Comparison of ENCODE assay signal across 19 cellular contexts in the genomic region with DNA sequence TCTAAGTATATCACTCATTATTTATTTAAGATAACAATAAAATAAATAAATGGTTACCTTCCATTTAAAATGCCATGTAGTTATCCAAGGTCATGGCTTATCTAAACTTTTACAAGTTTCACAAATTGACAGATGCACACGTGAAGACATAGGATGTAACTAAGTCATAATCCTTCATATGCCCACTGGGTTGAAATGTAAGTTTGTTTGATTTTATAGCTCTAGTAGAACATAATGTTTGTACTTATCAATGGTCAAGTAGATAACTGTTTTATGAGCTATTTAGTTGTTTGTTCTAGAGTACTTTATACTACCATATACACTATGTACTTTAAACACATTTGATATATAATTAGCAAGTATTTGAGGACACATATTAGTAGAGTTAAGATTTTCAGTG. TPM values are rescaled to one million over a fixed set of nuclear protein-coding genes. Genes with fewer than 3 reads are reported as not detected.
A peak's percentile ranks its signal among the peaks of the same experiment; 100 is the strongest.
DNase-seq lines count a peak whose midpoint lies in the region; ATAC-seq, FAIRE-seq and TF ChIP-seq lines count a peak whose summit lies in the region.
"Had no signal": no experiment of that assay in that cellular context is flagged by ENCODE, and none has a peak within 500 bp of the region (broad histone marks: within the 10 kb centered on the region; RNA-seq: fewer than 3 reads in every experiment).

No MANE protein-coding gene starts in this region.

- CTCF ChIA-PET in GM12878 (lab: Yijun Ruan, JAX), result no interaction called here

- RAD21 ChIA-PET in GM12878 (lab: Charles Lee; ENCODE audit: unreplicated experiment), result no interaction called here

- FAIRE-seq in GM12891 (lab: Jason Lieb, UNC) (peak; percentile 50), GM12878 (lab: Jason Lieb, UNC) (peak; percentile 38)
- FAIRE-seq: A549, GM12892, GM18507, HepG2 had no signal

- no peak overlapping the region for H3K9ac ChIP-seq in GM12878 (ENCODE audit: control insufficient read depth, insufficient read depth, low read length)
- H3K9ac ChIP-seq: GM23248 had no signal

- TF ChIP-seq CTCF in GM12878 (IDR thresholded peaks at IDR 0.05 in 2 of 3, conservative IDR thresholded peaks at IDR 0.05 in 1 of 3; ENCODE audit: control insufficient read depth in 2 of 3, extremely low read depth in 1 of 3, insufficient read depth in 1 of 3, low read depth in 3 of 3, low read length in 3 of 3), result no peak
- TF ChIP-seq CTCF in mucosa of descending colon (IDR thresholded peaks at IDR 0.05), result no peak

- no peak overlapping the region for H2AFZ ChIP-seq in GM12878 (ENCODE audit: control insufficient read depth, low read depth, low read length)
- H2AFZ ChIP-seq: GM23248 had no signal

- no peaks in the 10 kb centered on the region for H4K20me1 ChIP-seq in GM12878 (ENCODE audit: control insufficient read depth, insufficient read depth)

- in situ Hi-C loops in GM12878 (cut with MboI), result no loop called here

- no peaks in the 10 kb centered on the region for H3K79me2 ChIP-seq in GM12878 (ENCODE audit: control insufficient read depth, insufficient read depth, low read length)

- H3K4me2 ChIP-seq in GM12878 (ENCODE audit: control insufficient read depth, insufficient read depth), result no peak overlapping the region
- H3K4me2 ChIP-seq: A549 had no signal

- POLR2A ChIA-PET in GM12878 (lab: Charles Lee), result no interaction called here

- H3K27me3 ChIP-seq in GM12878 (replicated peaks in 1 of 2; ENCODE audit: control insufficient read depth in 2 of 2, insufficient read depth in 2 of 2, low read length in 1 of 2), result no peaks in the 10 kb centered on the region

- DNase-seq in GM12891 (ENCODE audit: insufficient read length, low spot score), result no peak
- no peak for DNase-seq in GM12878 (ENCODE audit: low read depth, low spot score)
- DNase-seq in mucosa of descending colon, result no peak
- no peak for DNase-seq in NCI-H774 (lab: John Stamatoyannopoulos, UW)
- DNase-seq in HCEC 1CT, result no peak
- DNase-seq in NCI-H226, result no peak
- no peak for DNase-seq in SK-N-DZ (ENCODE audit: low spot score)
- DNase-seq: AML-193; CD4-positive, alpha-beta T cell; DMS79 treated with DMSO at 0.1 percent for 48 hours; GM23248; HFFc6; KBM-7 had no signal

- no peak overlapping the region for H3K27ac ChIP-seq in GM12878 (ENCODE audit: control insufficient read depth, insufficient read depth)
- H3K27ac ChIP-seq: A549, C4-2B, GM23248 had no signal

- ATAC-seq in GM12878 (no peak), mucosa of descending colon (peak; percentile 52)
- ATAC-seq: A549, HepG2 had no signal

- H3K4me1 ChIP-seq in GM12878 (ENCODE audit: control insufficient read depth, insufficient read depth, low read length) (no peaks in the 10 kb centered on the region), mucosa of descending colon (ENCODE audit: low read depth) (peaks cover 2% of the 10 kb centered on the region)
- H3K4me1 ChIP-seq: HAP-1 had no signal

- BruUV-seq in GM12878 (replicated peaks; lab: Mats Ljungman, UMichigan), result no TSS peak

- H3K36me3 ChIP-seq in GM12878 (ENCODE audit: control insufficient read depth in 2 of 2, insufficient read depth in 2 of 2, low read length in 1 of 2) (no peaks in the 10 kb centered on the region), mucosa of descending colon (ENCODE audit: low read depth) (no peaks in the 10 kb centered on the region)

- SMC1A ChIA-PET in GM12878 (lab: Charles Lee; ENCODE audit: uncharacterized antibody, unreplicated experiment), result interaction anchor here (1.5 kb wide), 1 partner anchor 9 kb away, joined by 4 read pairs; no protein-coding TSS in a partner anchor

- H3K9me3 ChIP-seq in GM12878 (replicated peaks; ENCODE audit: control insufficient read depth, insufficient read depth, low read length) (no peaks in the 10 kb centered on the region), mucosa of descending colon (no peaks in the 10 kb centered on the region)
- H3K9me3 ChIP-seq: A549, HAP-1 had no signal

- no peak for TF ChIP-seq RAD21 in GM12878 (IDR thresholded peaks at IDR 0.05; ENCODE audit: insufficient read depth, low read depth, low read length)

- intact Hi-C loops in GM12878 (cut with micrococcal nuclease; ENCODE audit: unreplicated experiment), result no loop called here
- intact Hi-C loops in mucosa of descending colon (cut with DNase I, micrococcal nuclease), result no loop called here

- H3K4me3 ChIP-seq in GM12878, result no peak overlapping the region
- no peak overlapping the region for H3K4me3 ChIP-seq in mucosa of descending colon
- H3K4me3 ChIP-seq: A549, GM23248, HAP-1 had no signal

- TF ChIP-seq EP300 in GM12878 (IDR thresholded peaks at IDR 0.05; ENCODE audit: borderline replicate concordance in 1 of 2, control insufficient read depth in 1 of 2, low read depth in 2 of 2, low read length in 2 of 2), result no peak

- 100% methylated on average over 1 of the region's 1 CpG for WGBS in GM12878 (ENCODE audit: insufficient coverage, insufficient replicate concordance, low lambda C conversion rate, missing lambda C conversion rate)

- TF ChIP-seq POLR2A in GM12891 (IDR thresholded peaks at IDR 0.05; ENCODE audit: low read depth, low read length) (no peak), GM12878 (IDR thresholded peaks at IDR 0.05; ENCODE audit: low read depth, low read length) (no peak)

TF ChIP-seq in GM12891, 5 proteins besides CTCF, POLR2A, EP300 and RAD21:
- no peak for TF ChIP-seq POLR2AphosphoS5 (IDR thresholded peaks at IDR 0.05; ENCODE audit: low read depth, low read length)
- no peak for TF ChIP-seq SPI1 (IDR thresholded peaks at IDR 0.05; ENCODE audit: low read depth, low read length)

TF ChIP-seq in GM12878, 131 proteins besides CTCF, POLR2A, EP300 and RAD21 (continues in another document):
- TF ChIP-seq, protein P1, sequence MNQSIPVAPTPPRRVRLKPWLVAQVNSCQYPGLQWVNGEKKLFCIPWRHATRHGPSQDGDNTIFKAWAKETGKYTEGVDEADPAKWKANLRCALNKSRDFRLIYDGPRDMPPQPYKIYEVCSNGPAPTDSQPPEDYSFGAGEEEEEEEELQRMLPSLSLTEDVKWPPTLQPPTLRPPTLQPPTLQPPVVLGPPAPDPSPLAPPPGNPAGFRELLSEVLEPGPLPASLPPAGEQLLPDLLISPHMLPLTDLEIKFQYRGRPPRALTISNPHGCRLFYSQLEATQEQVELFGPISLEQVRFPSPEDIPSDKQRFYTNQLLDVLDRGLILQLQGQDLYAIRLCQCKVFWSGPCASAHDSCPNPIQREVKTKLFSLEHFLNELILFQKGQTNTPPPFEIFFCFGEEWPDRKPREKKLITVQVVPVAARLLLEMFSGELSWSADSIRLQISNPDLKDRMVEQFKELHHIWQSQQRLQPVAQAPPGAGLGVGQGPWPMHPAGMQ (IDR thresholded peaks at IDR 0.05; ENCODE audit: borderline replicate concordance), result no peak
- TF ChIP-seq EGR1 (IDR thresholded peaks at IDR 0.05; ENCODE audit: borderline replicate concordance in 1 of 2, low read depth in 2 of 2, low read length in 2 of 2), result no peak
- no peak for TF ChIP-seq BMI1 (IDR thresholded peaks at IDR 0.05; ENCODE audit: borderline replicate concordance)
- no peak for TF ChIP-seq RELA (IDR thresholded peaks at IDR 0.05; ENCODE audit: borderline replicate concordance, partially characterized antibody)
- no peak for TF ChIP-seq MXI1 (IDR thresholded peaks at IDR 0.05; ENCODE audit: low read depth, low read length)

RNA-seq across cellular contexts. Expression of a gene that starts 43.0 kb away (rescaled TPM):
- 56.7 TPM for polyA plus RNA-seq in GM12891 (2012; ENCODE audit: low read depth, missing spikeins)
- total RNA-seq in GM12878 (2013; cell fraction: nucleolus; rRNA removed), result 166 and 174 TPM in 2 replicates
- total RNA-seq in GM12878 (2014; rRNA removed) (53.3 and 64.7 TPM in 2 replicates), GM12878 (2014; rRNA removed; fragmentation: Illumina TruSeq; extraction: Trizol) (61.4 and 63.2 TPM in 2 replicates), GM12878 (2021) (38.9 and 39.2 TPM in 2 replicates), mucosa of descending colon (10 to 100 TPM; 11.8 to 16.8 (median 12.9) TPM)
- polyA plus RNA-seq in GM12878 (2011; ENCODE audit: low read depth), result 22.2 TPM
- polyA plus RNA-seq in GM12878 (2011; rRNA removed) (66.2 and 112 TPM in 2 replicates), GM12878 (2014; fragmentation: Illumina TruSeq; extraction: Trizol) (84.4 and 105 TPM in 2 replicates), GM12878 (2014; fragmentation: Nextera tagmentation; extraction: Ambion mirVana) (10 to 100 TPM; 82.4 to 86.2 TPM), GM12878 (2014; rRNA removed) (27.5 and 39.2 TPM in 2 replicates), GM12878 (2016; fragmentation: Nextera tagmentation; extraction: Ambion mirVana) (10 to 100 TPM; 57.6 to 62.3 TPM)
- polyA plus RNA-seq in GM12878 (2011; cell fraction: cytosol; rRNA removed), result 16.5 and 18.9 TPM in 2 replicates
- polyA plus RNA-seq in GM12878 (2011; cell fraction: nucleus; rRNA removed), result 30.9 TPM in 2 replicates
- polyA plus RNA-seq in GM12878 (2012), result 50.2 and 51.8 TPM in 2 replicates
- polyA minus RNA-seq in GM12878 (2011; rRNA and poly(A)+ RNA removed), result 11.5 and 12.7 TPM in 2 replicates
- 7.5 and 11.4 TPM in 2 replicates for polyA minus RNA-seq in GM12878 (2011; cell fraction: cytosol; rRNA and poly(A)+ RNA removed)
- 20.1 and 26.8 TPM in 2 replicates for polyA minus RNA-seq in GM12878 (2011; cell fraction: nucleus; rRNA and poly(A)+ RNA removed)
- polyA plus RNA-seq in SK-N-DZ (2014; cell fraction: cytosol; rRNA removed), result 102 and 118 TPM in 2 replicates
- polyA plus RNA-seq in SK-N-DZ (2014; cell fraction: nucleus; rRNA removed), result 102 and 105 TPM in 2 replicates

RNA-seq across cellular contexts. Expression of a gene that starts 43.3 kb away (rescaled TPM):
- 3.8 TPM for polyA plus RNA-seq in GM12891 (2012; ENCODE audit: low read depth, missing spikeins)
- total RNA-seq in GM12878 (2013; cell fraction: nucleolus; rRNA removed), result 27.9 and 32.2 TPM in 2 replicates
- total RNA-seq in GM12878 (2014; rRNA removed) (5.4 and 7.0 TPM in 2 replicates), GM12878 (2014; rRNA removed; fragmentation: Illumina TruSeq; extraction: Trizol) (8.1 and 9.2 TPM in 2 replicates), GM12878 (2021) (3.7 and 5.7 TPM in 2 replicates), mucosa of descending colon (1 to 10 TPM; 3.9 to 5.2 (median 4.9) TPM)
- polyA plus RNA-seq in GM12878 (2011; ENCODE audit: low read depth), result 2.6 TPM
- polyA plus RNA-seq in GM12878 (2011; rRNA removed) (5.2 and 9.7 TPM in 2 replicates), GM12878 (2014; fragmentation: Illumina TruSeq; extraction: Trizol) (9.8 and 10.5 TPM in 2 replicates), GM12878 (2014; fragmentation: Nextera tagmentation; extraction: Ambion mirVana) (1 to 10 TPM; 5.1 to 5.7 TPM), GM12878 (2014; rRNA removed) (3.6 and 4.4 TPM in 2 replicates), GM12878 (2016; fragmentation: Nextera tagmentation; extraction: Ambion mirVana) (1 to 10 TPM; 7.2 to 7.5 TPM)
- 1.2 and 2.1 TPM in 2 replicates for polyA plus RNA-seq in GM12878 (2011; cell fraction: cytosol; rRNA removed)
- polyA plus RNA-seq in GM12878 (2011; cell fraction: nucleus; rRNA removed), result 4.7 and 5.6 TPM in 2 replicates
- 4.0 and 5.3 TPM in 2 replicates for polyA plus RNA-seq in GM12878 (2012)
- 2.4 and 2.9 TPM in 2 replicates for polyA minus RNA-seq in GM12878 (2011; rRNA and poly(A)+ RNA removed)
- polyA minus RNA-seq in GM12878 (2011; cell fraction: cytosol; rRNA and poly(A)+ RNA removed), result 2.7 and 4.7 TPM in 2 replicates
- 3.9 and 4.5 TPM in 2 replicates for polyA minus RNA-seq in GM12878 (2011; cell fraction: nucleus; rRNA and poly(A)+ RNA removed)
- polyA plus RNA-seq in SK-N-DZ (2014; cell fraction: cytosol; rRNA removed), result 12.3 and 13.9 TPM in 2 replicates
- polyA plus RNA-seq in SK-N-DZ (2014; cell fraction: nucleus; rRNA removed), result 15.3 and 46.4 TPM in 2 replicates
